Comparison of ENCODE assay signal across 17 cellular contexts in genomic region chr11:63343130-63343529, GRCh38. TPM values are rescaled to one million over a fixed set of nuclear protein-coding genes. Genes with fewer than 3 reads are reported as not detected.
DNase-seq lines count a peak whose midpoint lies in the region; ATAC-seq, FAIRE-seq and TF ChIP-seq lines count a peak whose summit lies in the region.
"Had no signal": no experiment of that assay in that cellular context is flagged by ENCODE, and none has a peak within 500 bp of the region (broad histone marks: within the 10 kb centered on the region; RNA-seq: fewer than 3 reads in every experiment).

No MANE protein-coding gene starts in this region.

- peak; percentile 0 for DNase-seq in MCF 10A (ENCODE audit: unreplicated experiment)
- no peak for DNase-seq in mammary epithelial cell
- no peak for DNase-seq in K562 (ENCODE audit: extremely low read depth in 1 of 4, low spot score in 3 of 4)
- DNase-seq in HepG2 (ENCODE audit: low spot score), result no peak
- no peak for DNase-seq in GOT3 (lab: John Stamatoyannopoulos, UW)
- DNase-seq in NCI-H2227 treated with DMSO at 0.1 percent for 48 hours (lab: John Stamatoyannopoulos, UW), result no peak
- no peak for DNase-seq in erythroblast (lab: John Stamatoyannopoulos, UW)
- DNase-seq: AML-193; Caco-2; CD8-positive, alpha-beta memory T cell; GM23248; H9; KBM-7 had no signal

- no peak for TF ChIP-seq POLR2A in K562 (conservative IDR thresholded peaks at IDR 0.05)
- TF ChIP-seq POLR2A in HepG2 (IDR thresholded peaks at IDR 0.05; ENCODE audit: insufficient read depth in 1 of 2, low read depth in 2 of 2, low read length in 2 of 2), result no peak
- no peak for TF ChIP-seq POLR2A in erythroblast (IDR thresholded peaks at IDR 0.05; ENCODE audit: low read length)

- dilution Hi-C loops in mammary epithelial cell (cut with HindIII; ENCODE audit: low sequenced_read_pairs), result no loop called here

- H3K27ac Mint-ChIP-seq in MCF 10A (ENCODE audit: low read depth, unreplicated experiment), result no peak overlapping the region
- H3K27ac Mint-ChIP-seq: CD8-positive, alpha-beta memory T cell; H9 had no signal

- WGBS in mammary epithelial cell (ENCODE audit: low coverage, missing lambda C conversion rate), result 100% methylated on average over 1 of the region's 1 CpG
- 0% methylated on average over 1 of the region's 1 CpG for WGBS in K562 (ENCODE audit: insufficient coverage, low coverage, missing lambda C conversion rate)
- 47% methylated on average over 1 of the region's 1 CpG for WGBS in HepG2 (ENCODE audit: low lambda C conversion rate)

- H2AFZ ChIP-seq in mammary epithelial cell (ENCODE audit: low read depth, low read length), result no peak overlapping the region
- no peak overlapping the region for H2AFZ ChIP-seq in K562 (ENCODE audit: low read depth, low read length)
- no peak overlapping the region for H2AFZ ChIP-seq in HepG2 (ENCODE audit: low read length)
- H2AFZ ChIP-seq: GM23248 had no signal

- in situ Hi-C loops in mammary epithelial cell (cut with MboI; ENCODE audit: low sequenced_read_pairs in 2 of 2), result no loop called here
- in situ Hi-C loops in K562 (cut with MboI), result no loop called here
- in situ Hi-C loops in HepG2 (cut with HindIII; ENCODE audit: extremely low pct_ligation_motif_present, low pct_unique_long_range_greater_than_20kb), result no loop called here

- TF ChIP-seq EP300 in K562 (IDR thresholded peaks at IDR 0.05; ENCODE audit: low read length), result no peak
- TF ChIP-seq EP300 in HepG2 (IDR thresholded peaks at IDR 0.05; ENCODE audit: low read depth in 2 of 2, low read length in 2 of 2), result no peak
- no peak for TF ChIP-seq EP300 in HepG2 (CRISPR knock-in tag; IDR thresholded peaks at IDR 0.05; ENCODE audit: borderline replicate concordance)

- H3K4me3 ChIP-seq in mammary epithelial cell (replicated peaks in 1 of 3; ENCODE audit: insufficient read depth in 1 of 3, low read depth in 2 of 3, low read length in 3 of 3), result no peak overlapping the region
- no peak overlapping the region for H3K4me3 ChIP-seq in K562
- H3K4me3 ChIP-seq in HepG2 (replicated peaks in 1 of 3; ENCODE audit: insufficient read depth in 1 of 3, low read depth in 2 of 3, low read length in 3 of 3), result no peak overlapping the region
- H3K4me3 ChIP-seq: BLaER1, GM23248 had no signal

- no peak for TF ChIP-seq RAD21 in K562 (CRISPR knock-in tag; conservative IDR thresholded peaks at IDR 0.05 in 1 of 2, IDR thresholded peaks at IDR 0.05 in 1 of 2)
- TF ChIP-seq RAD21 in HepG2 (CRISPR knock-in tag; IDR thresholded peaks at IDR 0.05), result no peak

- BruUV-seq in MCF 10A (replicated peaks; lab: Mats Ljungman, UMichigan), result no TSS peak
- BruUV-seq in mammary epithelial cell (replicated peaks; lab: Mats Ljungman, UMichigan), result no TSS peak
- BruUV-seq in K562 (replicated peaks; lab: Mats Ljungman, UMichigan), result no TSS peak
- no TSS peak for BruUV-seq in HepG2 (replicated peaks; lab: Mats Ljungman, UMichigan)

- H3K4me3 Mint-ChIP-seq in MCF 10A (ENCODE audit: unreplicated experiment), result no peak overlapping the region
- H3K4me3 Mint-ChIP-seq: CD8-positive, alpha-beta memory T cell; H9 had no signal

- no peak overlapping the region for H3K9ac ChIP-seq in mammary epithelial cell (ENCODE audit: insufficient read depth, low read length)
- H3K9ac ChIP-seq in K562 (ENCODE audit: insufficient read depth in 1 of 2, low read depth in 2 of 2, low read length in 2 of 2), result no peak overlapping the region
- H3K9ac ChIP-seq in HepG2 (ENCODE audit: insufficient read depth, low read depth, low read length), result no peak overlapping the region
- H3K9ac ChIP-seq: BLaER1, GM23248 had no signal

- H3K4me1 ChIP-seq in mammary epithelial cell (ENCODE audit: insufficient read depth, low read length) (no peaks in the 10 kb centered on the region), K562 (replicated peaks in 1 of 2; ENCODE audit: control insufficient read depth in 2 of 2, insufficient read depth in 2 of 2, low read length in 2 of 2) (no peaks in the 10 kb centered on the region), HepG2 (ENCODE audit: insufficient read depth, low read length) (no peaks in the 10 kb centered on the region)
- H3K4me1 ChIP-seq: BLaER1, Caco-2 had no signal

- peaks cover under 1% of the 10 kb centered on the region for H3K27me3 Mint-ChIP-seq in MCF 10A (ENCODE audit: insufficient read depth, unreplicated experiment)

- ATAC-seq in K562 (no peak), HepG2 (no peak), HG03521 (IDR thresholded peaks at IDR 0.05; ENCODE audit: unreplicated experiment) (no peak)

- POLR2A ChIA-PET in MCF 10A (lab: Yijun Ruan, JAX) (no interaction called here), K562 (lab: Yijun Ruan, JAX) (interaction anchor here (0.7 kb wide), 1 partner anchor 65 kb away, joined by 3 read pairs; no protein-coding TSS in a partner anchor), HepG2 (lab: Yijun Ruan, JAX) (no interaction called here)

- no peaks in the 10 kb centered on the region for H3K9me3 Mint-ChIP-seq in MCF 10A (ENCODE audit: unreplicated experiment)

- H3K36me3 ChIP-seq in mammary epithelial cell (ENCODE audit: insufficient read depth, low read length), result no peaks in the 10 kb centered on the region
- no peaks in the 10 kb centered on the region for H3K36me3 ChIP-seq in K562 (ENCODE audit: control insufficient read depth, insufficient read depth, low read length)
- no peaks in the 10 kb centered on the region for H3K36me3 ChIP-seq in HepG2 (replicated peaks in 1 of 2; ENCODE audit: control insufficient read depth in 1 of 2, insufficient read depth in 2 of 2, low read length in 2 of 2)
- H3K36me3 ChIP-seq: BLaER1 had no signal

- intact Hi-C loops in MCF 10A (cut with micrococcal nuclease), result no loop called here
- intact Hi-C loops in mammary epithelial cell (cut with micrococcal nuclease), result no loop called here
- intact Hi-C loops in K562 (cut with micrococcal nuclease), result no loop called here
- intact Hi-C loops in HepG2 (cut with micrococcal nuclease; ENCODE audit: unreplicated experiment), result no loop called here

- no peaks in the 10 kb centered on the region for H3K9me1 ChIP-seq in K562 (ENCODE audit: control insufficient read depth, insufficient read depth, low read length)

- H4K20me1 ChIP-seq in mammary epithelial cell (ENCODE audit: insufficient read depth, low read length) (no peaks in the 10 kb centered on the region), K562 (replicated peaks; ENCODE audit: control insufficient read depth, insufficient read depth, low read length) (no peaks in the 10 kb centered on the region), HepG2 (ENCODE audit: insufficient read depth, low read length) (no peaks in the 10 kb centered on the region)
- H4K20me1 ChIP-seq: BLaER1 had no signal

- H3K4me2 ChIP-seq in mammary epithelial cell (ENCODE audit: insufficient read depth, low read depth, low read length) (no peak overlapping the region), K562 (ENCODE audit: insufficient read depth, low read length) (no peak overlapping the region), HepG2 (ENCODE audit: low read depth, low read length) (no peak overlapping the region)
- H3K4me2 ChIP-seq: BLaER1 had no signal

- CTCF ChIA-PET in MCF 10A (lab: Yijun Ruan, JAX), result no interaction called here
- CTCF ChIA-PET in mammary epithelial cell (lab: Charles Lee; ENCODE audit: low non-redundant PET), result no interaction called here
- CTCF ChIA-PET in K562 (lab: Yijun Ruan, JAX; ENCODE audit: low intra/inter-chr PET ratio), result no interaction called here
- CTCF ChIA-PET in HepG2 (lab: Yijun Ruan, JAX; ENCODE audit: low intra/inter-chr PET ratio, low total read pairs), result interaction anchor here (1.5 kb wide), 1 partner anchor 293 kb away, joined by 4 read pairs; no protein-coding TSS in a partner anchor

- H3K36me3 Mint-ChIP-seq in MCF 10A (ENCODE audit: insufficient read depth, unreplicated experiment), result no peaks in the 10 kb centered on the region
- H3K36me3 Mint-ChIP-seq: CD8-positive, alpha-beta memory T cell had no signal

- H3K9me3 ChIP-seq in mammary epithelial cell (replicated peaks; ENCODE audit: insufficient read depth, low read length) (no peaks in the 10 kb centered on the region), K562 (replicated peaks; ENCODE audit: control insufficient read depth, insufficient read depth, low read depth, low read length) (no peaks in the 10 kb centered on the region), HepG2 (ENCODE audit: low read length) (no peaks in the 10 kb centered on the region)
- H3K9me3 ChIP-seq: BLaER1, Caco-2 had no signal

- no peak for TF ChIP-seq CTCF in MCF 10A (IDR thresholded peaks at IDR 0.05; ENCODE audit: unreplicated experiment)
- no peak for TF ChIP-seq CTCF in mammary epithelial cell (conservative IDR thresholded peaks at IDR 0.05 in 1 of 2, IDR thresholded peaks at IDR 0.05 in 1 of 2; ENCODE audit: extremely low read depth in 1 of 2, insufficient read depth in 1 of 2, low read depth in 1 of 2, low read length in 2 of 2)
- no peak for TF ChIP-seq CTCF in K562 (IDR thresholded peaks at IDR 0.05 in 2 of 3, conservative IDR thresholded peaks at IDR 0.05 in 1 of 3; ENCODE audit: insufficient read depth in 2 of 3, low read depth in 1 of 3, low read length in 3 of 3)
- no peak for TF ChIP-seq CTCF in HepG2 (CRISPR knock-in tag; IDR thresholded peaks at IDR 0.05)

- no peaks in the 10 kb centered on the region for H3K4me1 Mint-ChIP-seq in MCF 10A (ENCODE audit: insufficient read depth, unreplicated experiment)
- H3K4me1 Mint-ChIP-seq: CD8-positive, alpha-beta memory T cell; H9 had no signal

- H3K27ac ChIP-seq in mammary epithelial cell (ENCODE audit: insufficient read depth, low read depth, low read length) (no peak overlapping the region), K562 (ENCODE audit: extremely low read depth, low read depth, low read length) (no peak overlapping the region), HepG2 (ENCODE audit: extremely low read length, insufficient read depth, low read length) (no peak overlapping the region)
- H3K27ac ChIP-seq: 22Rv1, BLaER1, GM23248 had no signal

- H3K27me3 ChIP-seq in mammary epithelial cell (ENCODE audit: insufficient read depth, low read length), result no peaks in the 10 kb centered on the region
- H3K27me3 ChIP-seq in K562 (ENCODE audit: control insufficient read depth in 2 of 2, insufficient read depth in 2 of 2, low read length in 2 of 2), result no peaks in the 10 kb centered on the region
- H3K27me3 ChIP-seq in HepG2 (ENCODE audit: control insufficient read depth in 1 of 2, insufficient read depth in 2 of 2, low read length in 2 of 2), result no peaks in the 10 kb centered on the region
- H3K27me3 ChIP-seq: BLaER1 had no signal

- FAIRE-seq in K562 (lab: Jason Lieb, UNC) (no peak), HepG2 (lab: Jason Lieb, UNC) (no peak)
- FAIRE-seq: HTR-8/SVneo had no signal

- no peaks in the 10 kb centered on the region for H3K79me2 ChIP-seq in mammary epithelial cell (ENCODE audit: insufficient read depth, low read length)
- H3K79me2 ChIP-seq in K562 (ENCODE audit: control insufficient read depth, insufficient read depth, low read length), result no peaks in the 10 kb centered on the region
- H3K79me2 ChIP-seq in HepG2 (ENCODE audit: insufficient read depth, low read length), result no peaks in the 10 kb centered on the region

RNA-seq across cellular contexts. Expression of gene SLC22A9, which starts 26.5 kb away (rescaled TPM):
- total RNA-seq in MCF 10A (2022), result not detected in 2 replicates
- total RNA-seq in mammary epithelial cell, result not detected
- polyA plus RNA-seq in mammary epithelial cell, result not detected
- not detected for polyA minus RNA-seq in mammary epithelial cell
- not detected in 2 replicates for total RNA-seq in K562 (2011; cell fraction: chromatin; rRNA removed; ENCODE audit: low replicate concordance)
- total RNA-seq in K562 (2011; cell fraction: nucleolus; rRNA removed), result not detected in 2 replicates
- total RNA-seq in K562 (2011; cell fraction: nucleoplasm; rRNA removed), result not detected in 2 replicates
- not detected in 2 replicates for total RNA-seq in K562 (2014; rRNA removed)
- not detected in 2 replicates for total RNA-seq in K562 (2014; rRNA removed; fragmentation: Illumina TruSeq; extraction: Trizol)
- total RNA-seq in K562 (2015; rRNA removed; fragmentation: Illumina TruSeq; extraction: Trizol), result not detected in 2 replicates
- not detected in 2 replicates for total RNA-seq in K562 (2021)
- not detected in 2 replicates for polyA plus RNA-seq in K562 (2011; rRNA removed)
- not detected in 2 replicates for polyA plus RNA-seq in K562 (2011; cell fraction: cytosol; rRNA removed)
- polyA plus RNA-seq in K562 (2011; cell fraction: nucleus; rRNA removed), result not detected in 2 replicates
- not detected in 2 replicates for polyA plus RNA-seq in K562 (2012)
- polyA plus RNA-seq in K562 (2014; fragmentation: Illumina TruSeq; extraction: Trizol), result not detected in 2 replicates
- not detected for polyA plus RNA-seq in K562 (2014; fragmentation: Nextera tagmentation; extraction: Ambion mirVana)
- not detected in 2 replicates for polyA plus RNA-seq in K562 (2014; rRNA removed)
- not detected in 2 replicates for polyA minus RNA-seq in K562 (2011; rRNA and poly(A)+ RNA removed)
- not detected in 2 replicates for polyA minus RNA-seq in K562 (2011; cell fraction: cytosol; rRNA and poly(A)+ RNA removed)
- not detected in 2 replicates for polyA minus RNA-seq in K562 (2011; cell fraction: nucleus; rRNA and poly(A)+ RNA removed)
- total RNA-seq in HepG2 (2016; rRNA removed; fragmentation: Illumina TruSeq; extraction: Trizol), result 1.9 and 4.0 TPM in 2 replicates
- 0.10 and 0.26 TPM in 2 replicates for total RNA-seq in HepG2 (2016; cell fraction: cytosol; rRNA removed; fragmentation: Illumina TruSeq; extraction: Trizol; ENCODE audit: low read depth)
- 1.8 and 4.0 TPM in 2 replicates for total RNA-seq in HepG2 (2016; cell fraction: insoluble cytoplasmic fraction; rRNA removed; fragmentation: Illumina TruSeq; extraction: Trizol)
- total RNA-seq in HepG2 (2016; cell fraction: membrane; rRNA removed; fragmentation: Illumina TruSeq; extraction: Trizol), result 0.65 and 0.72 TPM in 2 replicates
- total RNA-seq in HepG2 (2016; cell fraction: nucleus; rRNA removed; fragmentation: Illumina TruSeq; extraction: Trizol), result 6.9 TPM in 2 replicates
- polyA plus RNA-seq in HepG2 (2011; rRNA removed), result 11.7 and 21.9 TPM in 2 replicates
- polyA plus RNA-seq in HepG2 (2011; cell fraction: cytosol; rRNA removed), result 8.4 and 21.3 TPM in 2 replicates
- polyA plus RNA-seq in HepG2 (2011; cell fraction: nucleus; rRNA removed), result 6.7 and 13.1 TPM in 2 replicates
- 15.3 and 19.4 TPM in 2 replicates for polyA plus RNA-seq in HepG2 (2012)
- 0.24 and 0.37 TPM in 2 replicates for polyA plus RNA-seq in HepG2 (2016; cell fraction: cytosol; fragmentation: Illumina TruSeq; extraction: Trizol; ENCODE audit: low read depth)
- 0.86 and 1.3 TPM in 2 replicates for polyA plus RNA-seq in HepG2 (2016; cell fraction: insoluble cytoplasmic fraction; fragmentation: Illumina TruSeq; extraction: Trizol; ENCODE audit: low read depth)
- polyA plus RNA-seq in HepG2 (2016; cell fraction: membrane; fragmentation: Illumina TruSeq; extraction: Trizol; ENCODE audit: low read depth), result 0.27 and 0.35 TPM in 2 replicates
- polyA plus RNA-seq in HepG2 (2016; cell fraction: nucleus; fragmentation: Illumina TruSeq; extraction: Trizol; ENCODE audit: insufficient read depth, low read depth), result 2.8 and 4.3 TPM in 2 replicates
- 31.3 TPM in 1 of 2 replicates, not detected in the other for polyA minus RNA-seq in HepG2 (2011; rRNA and poly(A)+ RNA removed; ENCODE audit: low replicate concordance)
- 5.6 and 9.9 TPM in 2 replicates for polyA minus RNA-seq in HepG2 (2011; cell fraction: cytosol; rRNA and poly(A)+ RNA removed)
- polyA minus RNA-seq in HepG2 (2011; cell fraction: nucleus; rRNA and poly(A)+ RNA removed), result 38.9 and 75.7 TPM in 2 replicates
- total RNA-seq: CD8-positive, alpha-beta memory T cell; GM23248; H9 had no signal
- polyA plus RNA-seq: CD8-positive, alpha-beta memory T cell; GM23248 had no signal
